ENCODE assay signal across 1 cellular context in the genomic region with DNA sequence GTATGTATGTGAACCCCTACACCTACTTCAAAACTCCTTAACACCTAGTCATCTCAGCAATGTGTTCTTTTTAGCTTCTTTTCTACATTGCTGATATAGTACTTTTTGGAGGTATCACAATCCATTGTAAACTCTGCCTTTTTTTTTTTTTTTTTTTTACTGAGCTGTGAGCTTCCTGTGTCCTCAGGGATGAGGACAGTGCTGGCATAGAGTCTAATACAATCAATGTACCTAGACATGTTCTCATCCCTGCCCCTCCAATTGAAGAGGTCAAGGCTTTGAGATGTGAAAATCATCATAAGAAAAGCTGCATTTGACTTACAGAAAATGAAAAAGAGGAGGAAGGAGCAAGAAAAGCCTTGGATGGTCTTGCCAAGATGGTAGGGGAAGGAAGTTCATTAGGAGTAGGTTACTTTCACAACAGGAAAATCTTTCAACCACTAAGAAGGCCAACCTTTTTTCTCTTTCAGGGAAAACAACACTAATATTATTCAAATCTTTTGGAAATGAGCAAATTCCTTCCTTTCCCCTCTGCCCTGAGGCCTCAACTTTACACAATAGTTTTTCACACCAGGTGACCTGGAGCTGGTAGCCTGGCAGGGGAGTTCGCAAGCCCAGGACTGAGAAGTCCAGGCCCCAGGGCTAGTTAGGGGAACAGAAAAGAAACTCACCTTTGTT.
TF ChIP-seq lines count a peak whose summit lies in the region.

No MANE protein-coding gene starts in this region.

TF ChIP-seq in WTC11, 78 proteins besides CTCF, POLR2A, EP300 and RAD21 (continued from another document):
- TF ChIP-seq, protein P1, sequence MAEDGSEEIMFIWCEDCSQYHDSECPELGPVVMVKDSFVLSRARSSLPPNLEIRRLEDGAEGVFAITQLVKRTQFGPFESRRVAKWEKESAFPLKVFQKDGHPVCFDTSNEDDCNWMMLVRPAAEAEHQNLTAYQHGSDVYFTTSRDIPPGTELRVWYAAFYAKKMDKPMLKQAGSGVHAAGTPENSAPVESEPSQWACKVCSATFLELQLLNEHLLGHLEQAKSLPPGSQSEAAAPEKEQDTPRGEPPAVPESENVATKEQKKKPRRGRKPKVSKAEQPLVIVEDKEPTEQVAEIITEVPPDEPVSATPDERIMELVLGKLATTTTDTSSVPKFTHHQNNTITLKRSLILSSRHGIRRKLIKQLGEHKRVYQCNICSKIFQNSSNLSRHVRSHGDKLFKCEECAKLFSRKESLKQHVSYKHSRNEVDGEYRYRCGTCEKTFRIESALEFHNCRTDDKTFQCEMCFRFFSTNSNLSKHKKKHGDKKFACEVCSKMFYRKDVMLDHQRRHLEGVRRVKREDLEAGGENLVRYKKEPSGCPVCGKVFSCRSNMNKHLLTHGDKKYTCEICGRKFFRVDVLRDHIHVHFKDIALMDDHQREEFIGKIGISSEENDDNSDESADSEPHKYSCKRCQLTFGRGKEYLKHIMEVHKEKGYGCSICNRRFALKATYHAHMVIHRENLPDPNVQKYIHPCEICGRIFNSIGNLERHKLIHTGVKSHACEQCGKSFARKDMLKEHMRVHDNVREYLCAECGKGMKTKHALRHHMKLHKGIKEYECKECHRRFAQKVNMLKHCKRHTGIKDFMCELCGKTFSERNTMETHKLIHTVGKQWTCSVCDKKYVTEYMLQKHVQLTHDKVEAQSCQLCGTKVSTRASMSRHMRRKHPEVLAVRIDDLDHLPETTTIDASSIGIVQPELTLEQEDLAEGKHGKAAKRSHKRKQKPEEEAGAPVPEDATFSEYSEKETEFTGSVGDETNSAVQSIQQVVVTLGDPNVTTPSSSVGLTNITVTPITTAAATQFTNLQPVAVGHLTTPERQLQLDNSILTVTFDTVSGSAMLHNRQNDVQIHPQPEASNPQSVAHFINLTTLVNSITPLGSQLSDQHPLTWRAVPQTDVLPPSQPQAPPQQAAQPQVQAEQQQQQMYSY (CRISPR knock-in tag; IDR thresholded peaks at IDR 0.05) = peak; percentile 73; the same call in 1 of the 2 replicates
